Comparison of ENCODE assay signal across 9 cellular contexts in genomic region chr9:127519301-127520166, GRCh38.
DNase-seq lines count a peak whose midpoint lies in the region; ATAC-seq and TF ChIP-seq lines count a peak whose summit lies in the region.
"Had no signal": no experiment of that assay in that cellular context is flagged by ENCODE, and none has a peak within 500 bp of the region (broad histone marks: within the 10 kb centered on the region; RNA-seq: fewer than 3 reads in every experiment).

No MANE protein-coding gene starts in this region.

- no peaks in the 10 kb centered on the region for H3K27me3 ChIP-seq in HL-60 (ENCODE audit: insufficient read depth, poor library complexity, severe bottlenecking)

- H3K27ac ChIP-seq in HL-60 (replicated peaks): no peak overlapping the region

- no peaks in the 10 kb centered on the region for H3K27me3 Mint-ChIP-seq in activated T-cell treated with anti-CD3 and anti-CD28 coated beads, Interleukin-2, amount 50 U/mL, for 24 hours
- H3K27me3 Mint-ChIP-seq in glutamatergic neuron (ENCODE audit: unreplicated experiment): peaks cover 6% of the 10 kb centered on the region
- H3K27me3 Mint-ChIP-seq: stimulated activated naive CD8-positive, alpha-beta T cell treated with anti-CD3 and anti-CD28 coated beads, Interleukin-15, Interleukin-2, amounts not matched to agents 100 ng/mL and 50 ng/mL, for 24 hours had no signal

- TF ChIP-seq CTCF in HL-60 (IDR thresholded peaks at IDR 0.05; ENCODE audit: insufficient read depth, low read length): no peak
- no peak for TF ChIP-seq CTCF in glutamatergic neuron (IDR thresholded peaks at IDR 0.05; ENCODE audit: partially characterized antibody, unreplicated experiment)

- ATAC-seq in HG02970 (IDR thresholded peaks at IDR 0.05; ENCODE audit: low FRiP score, unreplicated experiment): no peak

- H3K9me3 Mint-ChIP-seq in activated T-cell treated with anti-CD3 and anti-CD28 coated beads, Interleukin-2, amount 50 U/mL, for 24 hours: peaks cover 5% of the 10 kb centered on the region
- peaks cover 8% of the 10 kb centered on the region for H3K9me3 Mint-ChIP-seq in glutamatergic neuron (ENCODE audit: unreplicated experiment)

- peaks cover 40% of the 10 kb centered on the region for H3K36me3 Mint-ChIP-seq in activated T-cell treated with anti-CD3 and anti-CD28 coated beads, Interleukin-2, amount 50 U/mL, for 24 hours (ENCODE audit: low read depth)
- no peaks in the 10 kb centered on the region for H3K36me3 Mint-ChIP-seq in glutamatergic neuron (ENCODE audit: unreplicated experiment)

- peaks cover 5% of the 10 kb centered on the region for H3K4me1 Mint-ChIP-seq in activated T-cell treated with anti-CD3 and anti-CD28 coated beads, Interleukin-2, amount 50 U/mL, for 24 hours (ENCODE audit: low read depth)
- peaks cover 3% of the 10 kb centered on the region for H3K4me1 Mint-ChIP-seq in glutamatergic neuron (ENCODE audit: low read depth, unreplicated experiment)

- peak overlapping the region; percentile 55 for H3K27ac Mint-ChIP-seq in activated T-cell treated with anti-CD3 and anti-CD28 coated beads, Interleukin-2, amount 50 U/mL, for 24 hours
- peak overlapping the region; percentile 38 for H3K27ac Mint-ChIP-seq in glutamatergic neuron (ENCODE audit: unreplicated experiment)
- H3K27ac Mint-ChIP-seq: stimulated activated naive CD8-positive, alpha-beta T cell treated with anti-CD3 and anti-CD28 coated beads, Interleukin-15, Interleukin-2, amounts not matched to agents 100 ng/mL and 50 ng/mL, for 24 hours had no signal

- DNase-seq in ACHN (peak; percentile 90), HL-60 (ENCODE audit: low read depth in 1 of 2, low spot score in 1 of 2) (peak; percentile 78 to 85), glutamatergic neuron (no peak), NCI-H1436 (lab: John Stamatoyannopoulos, UW) (no peak), NAMALWA (ENCODE audit: low spot score) (no peak)
- peak; percentile 43 for DNase-seq in activated T-cell treated with anti-CD3 and anti-CD28 coated beads, Interleukin-2, amount 50 U/mL, for 24 hours
- DNase-seq in stimulated activated CD4-positive, alpha-beta T cell treated with anti-CD3 and anti-CD28 coated beads, Interleukin-2, amount 100 ng/mL, for 24 hours: peak; percentile 23 to 26

- H3K4me3 Mint-ChIP-seq in activated T-cell treated with anti-CD3 and anti-CD28 coated beads, Interleukin-2, amount 50 U/mL, for 24 hours: no peak overlapping the region
- H3K4me3 Mint-ChIP-seq in glutamatergic neuron (ENCODE audit: unreplicated experiment): no peak overlapping the region
- H3K4me3 Mint-ChIP-seq: stimulated activated naive CD8-positive, alpha-beta T cell treated with anti-CD3 and anti-CD28 coated beads, Interleukin-15, Interleukin-2, amounts not matched to agents 100 ng/mL and 50 ng/mL, for 24 hours had no signal

- in situ Hi-C loops in ACHN (cut with HindIII; ENCODE audit: low pct_ligation_motif_present, low pct_unique_long_range_greater_than_20kb, low sequenced_read_pairs): no loop called here

- H3K4me3 ChIP-seq in HL-60 (replicated peaks; ENCODE audit: insufficient read depth, low read length): no peak overlapping the region

Comparison
In these comparisons a context has a peak if more than half of its experiments do, and no peak if none do; other contexts are left out.
1. DNase-seq: peak in ACHN (single experiment), HL-60 (2 of 2), activated T-cell treated with anti-CD3 and anti-CD28 coated beads, Interleukin-2, amount 50 U/mL, for 24 hours (single experiment) and stimulated activated CD4-positive, alpha-beta T cell treated with anti-CD3 and anti-CD28 coated beads, Interleukin-2, amount 100 ng/mL, for 24 hours (2 of 2); none in glutamatergic neuron (single experiment), NCI-H1436 (single experiment) and NAMALWA (single experiment).